In the genomic region with DNA sequence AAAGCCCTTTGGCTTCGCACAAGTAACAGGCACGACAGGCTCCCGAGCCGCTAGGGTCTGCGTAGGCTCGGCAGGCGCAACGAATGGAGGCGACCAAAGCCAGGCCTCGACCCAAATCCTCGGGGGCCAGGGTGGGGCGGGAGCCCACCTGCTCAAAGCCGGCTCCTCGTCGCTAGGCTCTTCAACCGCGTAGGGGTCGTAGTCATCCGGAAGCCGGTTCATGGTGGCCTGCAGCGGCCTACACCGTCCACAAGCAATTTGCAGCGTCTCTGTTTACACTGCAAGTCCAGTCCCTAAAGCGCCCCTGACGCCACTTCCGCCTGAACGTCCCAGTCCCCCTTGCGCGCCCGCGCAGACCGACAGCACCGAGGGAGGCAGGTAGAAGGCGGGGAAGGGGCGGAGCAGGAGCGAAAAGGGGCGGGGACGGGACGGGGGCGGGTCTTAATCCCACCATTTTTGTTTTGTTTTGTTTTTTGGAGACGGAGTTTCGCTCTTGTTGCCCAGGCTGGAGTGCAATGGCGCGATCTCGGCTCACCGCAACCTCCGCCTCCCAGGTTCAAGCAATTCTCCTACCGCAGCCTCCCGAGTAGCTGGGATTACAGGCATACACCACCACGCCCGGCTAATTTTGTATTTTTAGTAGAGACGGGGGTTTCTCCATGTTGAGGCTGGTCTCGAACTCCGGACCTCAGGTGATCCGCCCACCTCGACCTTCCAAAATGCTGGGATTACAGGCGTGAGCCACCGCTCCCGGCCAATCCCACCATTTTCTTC, we compare ENCODE assay signal across 8 cellular contexts. TPM values are rescaled to one million over a fixed set of nuclear protein-coding genes. Genes with fewer than 3 reads are reported as not detected.
DNase-seq lines count a peak whose midpoint lies in the region; ATAC-seq and TF ChIP-seq lines count a peak whose summit lies in the region.

A gene with protein sequence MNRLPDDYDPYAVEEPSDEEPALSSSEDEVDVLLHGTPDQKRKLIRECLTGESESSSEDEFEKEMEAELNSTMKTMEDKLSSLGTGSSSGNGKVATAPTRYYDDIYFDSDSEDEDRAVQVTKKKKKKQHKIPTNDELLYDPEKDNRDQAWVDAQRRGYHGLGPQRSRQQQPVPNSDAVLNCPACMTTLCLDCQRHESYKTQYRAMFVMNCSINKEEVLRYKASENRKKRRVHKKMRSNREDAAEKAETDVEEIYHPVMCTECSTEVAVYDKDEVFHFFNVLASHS (minus strand): TSS at position 295 of the 774 bp plus-strand sequence. CDS start 73 bp downstream, at position 222.

- no peaks in the 10 kb centered on the region for H3K27me3 Mint-ChIP-seq in neural crest cell (ENCODE audit: low read depth)

- TF ChIP-seq CTCF in neural crest cell (conservative IDR thresholded peaks at IDR 0.05) (peak; percentile 28), subcutaneous adipose tissue (IDR thresholded peaks at IDR 0.05; ENCODE audit: low read depth) (no peak)

- H3K4me1 Mint-ChIP-seq in neural crest cell, result peaks cover 19% of the 10 kb centered on the region

- in situ Hi-C loops in Caki2 (cut with HindIII; ENCODE audit: low pct_unique_long_range_greater_than_20kb, low sequenced_read_pairs), result no loop called here
- in situ Hi-C loops in KBM-7 (cut with MboI; ENCODE audit: low pct_unique_long_range_greater_than_20kb, low sequenced_read_pairs), result no loop called here

- H3K9me3 Mint-ChIP-seq in neural crest cell, result no peaks in the 10 kb centered on the region

- peak; percentile 100 for ATAC-seq in GM21576 (IDR thresholded peaks at IDR 0.05; ENCODE audit: unreplicated experiment)

- no peaks in the 10 kb centered on the region for H3K36me3 Mint-ChIP-seq in neural crest cell (ENCODE audit: low read depth)

- H3K4me3 Mint-ChIP-seq in neural crest cell, result peak within 1 kb of the TSS; percentile 98

- DNase-seq in Caki2 (ENCODE audit: low read depth) (peak; percentile 87), KBM-7 (peak; percentile 93), activated T-cell treated with anti-CD3 and anti-CD28 coated beads for 48 hours (ENCODE audit: low read depth) (peak; percentile 90), fibroblast of peridontal ligament (ENCODE audit: extremely low read depth) (peak; percentile 95), neural crest cell (ENCODE audit: low read depth, low spot score) (peak; percentile 91), T1000 (lab: John Stamatoyannopoulos, UW) (no peak)

- peak within 1 kb of the TSS; percentile 99 for H3K27ac Mint-ChIP-seq in neural crest cell (ENCODE audit: unreplicated experiment)

RNA-seq across cellular contexts. Expression of the gene that starts here (rescaled TPM):
- 48.2 and 65.2 TPM in 2 replicates for total RNA-seq in Caki2 (2014; rRNA removed; shearing (Covaris generic); ENCODE audit: low replicate concordance)
- total RNA-seq in neural crest cell, result 26.2 and 27.5 TPM in 2 replicates
- 10 to 100 TPM; 28.8 to 60.2 (median 41.4) TPM for total RNA-seq in subcutaneous adipose tissue
